Comparison of ENCODE assay signal across 8 cellular contexts in genomic region chr1:230643887-230644286, GRCh38. TPM values are rescaled to one million over a fixed set of nuclear protein-coding genes. Genes with fewer than 3 reads are reported as not detected.
DNase-seq lines count a peak whose midpoint lies in the region; ATAC-seq and TF ChIP-seq lines count a peak whose summit lies in the region.
"Had no signal": no experiment of that assay in that cellular context is flagged by ENCODE, and none has a peak within 500 bp of the region (broad histone marks: within the 10 kb centered on the region; RNA-seq: fewer than 3 reads in every experiment).

No MANE protein-coding gene starts in this region.

- H3K36me3 ChIP-seq in MG63 (no peaks in the 10 kb centered on the region), tibial artery (peaks cover 0 to 4% (median 0%) of the 10 kb centered on the region in 3 donors)

- H3K4me3 ChIP-seq in MG63 (peak overlapping the region; percentile 85; the same call in 1 of the 2 replicates), cardiac fibroblast (replicated peaks in 1 of 2; ENCODE audit: low read depth in 2 of 2, low read length in 2 of 2) (no peak overlapping the region), tibial artery (peak overlapping the region in 1 of 2 donors; percentile 77)

- intact Hi-C loops in tibial artery (cut with DNase I; ENCODE audit: low total_unique reads): loop anchor here (5.0 kb wide), 1 partner anchor 128 kb away; no protein-coding TSS in a partner anchor

- no peaks in the 10 kb centered on the region for H3K36me3 Mint-ChIP-seq in osteocyte (ENCODE audit: unreplicated experiment)

- H3K9me3 ChIP-seq in MG63 (no peaks in the 10 kb centered on the region), tibial artery (no peaks in the 10 kb centered on the region)

- H3K27me3 Mint-ChIP-seq in osteocyte (ENCODE audit: unreplicated experiment): peaks cover 16% of the 10 kb centered on the region

- H3K27me3 ChIP-seq in MG63 (0 out of 2 replicates have a peak, but pooled peaks cover 3% of the 10 kb centered on the region), tibial artery (no peaks in the 10 kb centered on the region)

- peaks cover 22% of the 10 kb centered on the region for H3K4me1 Mint-ChIP-seq in osteocyte (ENCODE audit: unreplicated experiment)

- TF ChIP-seq CTCF in cardiac fibroblast (IDR thresholded peaks at IDR 0.05; ENCODE audit: low read depth, low read length) (no peak), osteocyte (IDR thresholded peaks at IDR 0.05) (no peak), tibial artery (IDR thresholded peaks at IDR 0.05) (no peak)

- H3K27ac Mint-ChIP-seq in osteocyte (ENCODE audit: unreplicated experiment): no peak overlapping the region

- H3K4me1 ChIP-seq in tibial artery: peaks cover 0 to 33% (median 23%) of the 10 kb centered on the region in 4 donors

- peak overlapping the region; percentile 99 for H3K4me3 Mint-ChIP-seq in osteocyte (ENCODE audit: unreplicated experiment)

- no peak overlapping the region for H3K27ac ChIP-seq in tibial artery

- DNase-seq in GM03348 (ENCODE audit: low spot score) (peak; percentile 9), MG63 (no peak), cardiac fibroblast (ENCODE audit: low read depth in 2 of 2) (peak; percentile 35 to 53), osteocyte (ENCODE audit: extremely low spot score, unreplicated experiment) (no peak), tibial artery (no peak)
- DNase-seq: effector memory CD4-positive, alpha-beta T cell had no signal

- ATAC-seq in HG02610 (IDR thresholded peaks at IDR 0.05; ENCODE audit: unreplicated experiment) (no peak), GM21423 (IDR thresholded peaks at IDR 0.05; ENCODE audit: unreplicated experiment) (no peak)

- H3K9me3 Mint-ChIP-seq in osteocyte (ENCODE audit: unreplicated experiment): no peaks in the 10 kb centered on the region

RNA-seq across cellular contexts. Expression of gene COG2, which starts 1.6 kb away (rescaled TPM):
- 20.1 and 23.0 TPM in 2 replicates for total RNA-seq in MG63 (2014; rRNA removed; shearing (Covaris generic); ENCODE audit: low replicate concordance)
- 22.0 and 24.1 TPM in 2 replicates for total RNA-seq in osteocyte

Comparison
In these comparisons a context has a peak if more than half of its experiments do, and no peak if none do; other contexts are left out.
1. DNase-seq: peak in GM03348 (single experiment) and cardiac fibroblast (2 of 2); none in MG63 (single experiment), osteocyte (single experiment) and tibial artery (0 of 2).